In the genomic region with DNA sequence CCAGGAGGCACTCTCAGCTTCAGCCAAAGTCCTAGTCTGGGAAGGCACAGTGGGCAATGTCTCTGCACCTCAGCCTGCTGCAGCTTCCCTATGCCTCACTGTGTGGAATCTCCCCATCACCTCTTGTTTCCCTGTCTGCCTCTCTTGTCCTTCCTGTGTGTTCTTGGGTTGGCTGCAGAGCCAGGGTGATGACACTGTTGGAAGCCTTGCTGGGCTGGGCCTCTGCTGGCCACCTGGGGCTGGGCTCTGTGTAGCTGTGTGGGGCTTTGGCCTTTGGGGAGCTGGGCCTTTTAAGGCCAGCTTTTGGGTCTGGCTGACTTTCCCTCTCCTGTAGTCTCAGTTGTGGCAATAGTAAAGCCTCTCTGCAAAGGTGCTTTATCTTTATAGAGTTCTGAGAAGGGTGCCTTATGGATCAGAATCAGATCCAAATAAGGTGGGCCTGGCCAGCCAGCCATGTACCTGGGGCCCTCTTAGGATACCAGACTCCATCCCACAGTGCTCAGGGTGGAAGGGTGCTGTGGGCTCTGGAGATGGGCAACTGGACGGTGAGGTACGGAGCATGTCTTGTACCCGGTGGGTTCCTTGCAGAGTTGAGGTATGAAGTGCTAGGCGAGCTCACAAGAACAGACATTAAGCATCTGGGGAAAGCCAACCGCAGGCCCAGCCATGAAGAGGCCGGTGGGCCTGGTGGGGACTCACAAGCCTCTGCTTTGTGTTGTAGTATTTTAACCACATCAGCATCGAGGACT, we compare ENCODE assay signal across 1 cellular context.
TF ChIP-seq lines count a peak whose summit lies in the region.

No MANE protein-coding gene starts in this region.

TF ChIP-seq in K562, 482 proteins besides CTCF, POLR2A, EP300 and RAD21 (continued from another document and continues in another):
- TF ChIP-seq, protein P1, sequence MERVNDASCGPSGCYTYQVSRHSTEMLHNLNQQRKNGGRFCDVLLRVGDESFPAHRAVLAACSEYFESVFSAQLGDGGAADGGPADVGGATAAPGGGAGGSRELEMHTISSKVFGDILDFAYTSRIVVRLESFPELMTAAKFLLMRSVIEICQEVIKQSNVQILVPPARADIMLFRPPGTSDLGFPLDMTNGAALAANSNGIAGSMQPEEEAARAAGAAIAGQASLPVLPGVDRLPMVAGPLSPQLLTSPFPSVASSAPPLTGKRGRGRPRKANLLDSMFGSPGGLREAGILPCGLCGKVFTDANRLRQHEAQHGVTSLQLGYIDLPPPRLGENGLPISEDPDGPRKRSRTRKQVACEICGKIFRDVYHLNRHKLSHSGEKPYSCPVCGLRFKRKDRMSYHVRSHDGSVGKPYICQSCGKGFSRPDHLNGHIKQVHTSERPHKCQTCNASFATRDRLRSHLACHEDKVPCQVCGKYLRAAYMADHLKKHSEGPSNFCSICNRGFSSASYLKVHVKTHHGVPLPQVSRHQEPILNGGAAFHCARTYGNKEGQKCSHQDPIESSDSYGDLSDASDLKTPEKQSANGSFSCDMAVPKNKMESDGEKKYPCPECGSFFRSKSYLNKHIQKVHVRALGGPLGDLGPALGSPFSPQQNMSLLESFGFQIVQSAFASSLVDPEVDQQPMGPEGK (CRISPR knock-in tag; IDR thresholded peaks at IDR 0.05; ENCODE audit: borderline replicate concordance) = no peak
- TF ChIP-seq FOXA1 (IDR thresholded peaks at IDR 0.05; ENCODE audit: borderline replicate concordance) (no peak), ZNF239 (CRISPR knock-in tag; IDR thresholded peaks at IDR 0.05) (no peak), ELF4 (CRISPR knock-in tag; IDR thresholded peaks at IDR 0.05) (0 out of 2 replicates have a peak, but pooled peaks have one; percentile 9), ZC3H4 (CRISPR knock-in tag; IDR thresholded peaks at IDR 0.05; ENCODE audit: borderline replicate concordance) (no peak), ZNF699 (CRISPR knock-in tag; IDR thresholded peaks at IDR 0.05; ENCODE audit: insufficient replicate concordance) (no peak), NFIC (IDR thresholded peaks at IDR 0.05) (no peak), ZNF41 (CRISPR knock-in tag; conservative IDR thresholded peaks at IDR 0.05) (0 out of 2 replicates have a peak, but pooled peaks have one; percentile 20), DPF2 (IDR thresholded peaks at IDR 0.05) (no peak), ETV5 (CRISPR knock-in tag; IDR thresholded peaks at IDR 0.05; ENCODE audit: low read depth) (no peak), TAL1 (IDR thresholded peaks at IDR 0.05) (no peak), CCNT2 (IDR thresholded peaks at IDR 0.05; ENCODE audit: borderline replicate concordance, extremely low read depth, insufficient read length, low read depth, low read length) (no peak), KLF16 (IDR thresholded peaks at IDR 0.05) (no peak), MCM3 (IDR thresholded peaks at IDR 0.05) (no peak), PTRF (tag; IDR thresholded peaks at IDR 0.05) (no peak), PHB (CRISPR knock-in tag; IDR thresholded peaks at IDR 0.05) (no peak), FOXP1 (CRISPR knock-in tag; IDR thresholded peaks at IDR 0.05) (no peak), NFE2 (IDR thresholded peaks at IDR 0.05; ENCODE audit: low read depth) (no peak), ZNF589 (CRISPR knock-in tag; IDR thresholded peaks at IDR 0.05; ENCODE audit: low read depth) (no peak), CBX1 (IDR thresholded peaks at IDR 0.05; ENCODE audit: low read depth) (no peak), PPARD (CRISPR knock-in tag; IDR thresholded peaks at IDR 0.05) (no peak), SMAD4 (CRISPR knock-in tag; conservative IDR thresholded peaks at IDR 0.05) (no peak), SUPT5H (IDR thresholded peaks at IDR 0.05) (peak; percentile 52; the same call in 1 of the 2 replicates), ZNF175 (CRISPR knock-in tag; IDR thresholded peaks at IDR 0.05; ENCODE audit: low read depth) (no peak), POLR2H (tag; IDR thresholded peaks at IDR 0.05; ENCODE audit: low read depth) (no peak), NCOA2 (IDR thresholded peaks at IDR 0.05; ENCODE audit: partially characterized antibody in 2 of 2) (no peak), KHSRP (IDR thresholded peaks at IDR 0.05) (no peak), TOE1 (IDR thresholded peaks at IDR 0.05; ENCODE audit: borderline replicate concordance) (no peak), TOE1 (CRISPR knock-in tag; IDR thresholded peaks at IDR 0.05; ENCODE audit: borderline replicate concordance, low read depth) (no peak), NONO (IDR thresholded peaks at IDR 0.05; ENCODE audit: low read depth in 2 of 2, low read length in 1 of 2) (no peak), ATF7 (IDR thresholded peaks at IDR 0.05) (no peak), MEF2D (tag; conservative IDR thresholded peaks at IDR 0.05; ENCODE audit: low read depth) (no peak), NRF1 (conservative IDR thresholded peaks at IDR 0.05 in 1 of 2, IDR thresholded peaks at IDR 0.05 in 1 of 2) (no peak)
- TF ChIP-seq, protein P2, sequence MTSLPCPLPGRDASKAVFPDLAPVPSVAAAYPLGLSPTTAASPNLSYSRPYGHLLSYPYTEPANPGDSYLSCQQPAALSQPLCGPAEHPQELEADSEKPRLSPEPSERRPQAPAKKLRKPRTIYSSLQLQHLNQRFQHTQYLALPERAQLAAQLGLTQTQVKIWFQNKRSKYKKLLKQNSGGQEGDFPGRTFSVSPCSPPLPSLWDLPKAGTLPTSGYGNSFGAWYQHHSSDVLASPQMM (CRISPR knock-in tag; IDR thresholded peaks at IDR 0.05) = no peak
- TF ChIP-seq, protein P3, sequence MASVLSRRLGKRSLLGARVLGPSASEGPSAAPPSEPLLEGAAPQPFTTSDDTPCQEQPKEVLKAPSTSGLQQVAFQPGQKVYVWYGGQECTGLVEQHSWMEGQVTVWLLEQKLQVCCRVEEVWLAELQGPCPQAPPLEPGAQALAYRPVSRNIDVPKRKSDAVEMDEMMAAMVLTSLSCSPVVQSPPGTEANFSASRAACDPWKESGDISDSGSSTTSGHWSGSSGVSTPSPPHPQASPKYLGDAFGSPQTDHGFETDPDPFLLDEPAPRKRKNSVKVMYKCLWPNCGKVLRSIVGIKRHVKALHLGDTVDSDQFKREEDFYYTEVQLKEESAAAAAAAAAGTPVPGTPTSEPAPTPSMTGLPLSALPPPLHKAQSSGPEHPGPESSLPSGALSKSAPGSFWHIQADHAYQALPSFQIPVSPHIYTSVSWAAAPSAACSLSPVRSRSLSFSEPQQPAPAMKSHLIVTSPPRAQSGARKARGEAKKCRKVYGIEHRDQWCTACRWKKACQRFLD (CRISPR knock-in tag; IDR thresholded peaks at IDR 0.05) = no peak
- TF ChIP-seq, protein P4, sequence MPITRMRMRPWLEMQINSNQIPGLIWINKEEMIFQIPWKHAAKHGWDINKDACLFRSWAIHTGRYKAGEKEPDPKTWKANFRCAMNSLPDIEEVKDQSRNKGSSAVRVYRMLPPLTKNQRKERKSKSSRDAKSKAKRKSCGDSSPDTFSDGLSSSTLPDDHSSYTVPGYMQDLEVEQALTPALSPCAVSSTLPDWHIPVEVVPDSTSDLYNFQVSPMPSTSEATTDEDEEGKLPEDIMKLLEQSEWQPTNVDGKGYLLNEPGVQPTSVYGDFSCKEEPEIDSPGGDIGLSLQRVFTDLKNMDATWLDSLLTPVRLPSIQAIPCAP (CRISPR knock-in tag; IDR thresholded peaks at IDR 0.05; ENCODE audit: borderline replicate concordance) = no peak
- TF ChIP-seq, protein P5, sequence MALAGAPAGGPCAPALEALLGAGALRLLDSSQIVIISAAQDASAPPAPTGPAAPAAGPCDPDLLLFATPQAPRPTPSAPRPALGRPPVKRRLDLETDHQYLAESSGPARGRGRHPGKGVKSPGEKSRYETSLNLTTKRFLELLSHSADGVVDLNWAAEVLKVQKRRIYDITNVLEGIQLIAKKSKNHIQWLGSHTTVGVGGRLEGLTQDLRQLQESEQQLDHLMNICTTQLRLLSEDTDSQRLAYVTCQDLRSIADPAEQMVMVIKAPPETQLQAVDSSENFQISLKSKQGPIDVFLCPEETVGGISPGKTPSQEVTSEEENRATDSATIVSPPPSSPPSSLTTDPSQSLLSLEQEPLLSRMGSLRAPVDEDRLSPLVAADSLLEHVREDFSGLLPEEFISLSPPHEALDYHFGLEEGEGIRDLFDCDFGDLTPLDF (CRISPR knock-in tag; IDR thresholded peaks at IDR 0.05) = 0 out of 2 replicates have a peak, but pooled peaks have one; percentile 53
- TF ChIP-seq, protein P6, sequence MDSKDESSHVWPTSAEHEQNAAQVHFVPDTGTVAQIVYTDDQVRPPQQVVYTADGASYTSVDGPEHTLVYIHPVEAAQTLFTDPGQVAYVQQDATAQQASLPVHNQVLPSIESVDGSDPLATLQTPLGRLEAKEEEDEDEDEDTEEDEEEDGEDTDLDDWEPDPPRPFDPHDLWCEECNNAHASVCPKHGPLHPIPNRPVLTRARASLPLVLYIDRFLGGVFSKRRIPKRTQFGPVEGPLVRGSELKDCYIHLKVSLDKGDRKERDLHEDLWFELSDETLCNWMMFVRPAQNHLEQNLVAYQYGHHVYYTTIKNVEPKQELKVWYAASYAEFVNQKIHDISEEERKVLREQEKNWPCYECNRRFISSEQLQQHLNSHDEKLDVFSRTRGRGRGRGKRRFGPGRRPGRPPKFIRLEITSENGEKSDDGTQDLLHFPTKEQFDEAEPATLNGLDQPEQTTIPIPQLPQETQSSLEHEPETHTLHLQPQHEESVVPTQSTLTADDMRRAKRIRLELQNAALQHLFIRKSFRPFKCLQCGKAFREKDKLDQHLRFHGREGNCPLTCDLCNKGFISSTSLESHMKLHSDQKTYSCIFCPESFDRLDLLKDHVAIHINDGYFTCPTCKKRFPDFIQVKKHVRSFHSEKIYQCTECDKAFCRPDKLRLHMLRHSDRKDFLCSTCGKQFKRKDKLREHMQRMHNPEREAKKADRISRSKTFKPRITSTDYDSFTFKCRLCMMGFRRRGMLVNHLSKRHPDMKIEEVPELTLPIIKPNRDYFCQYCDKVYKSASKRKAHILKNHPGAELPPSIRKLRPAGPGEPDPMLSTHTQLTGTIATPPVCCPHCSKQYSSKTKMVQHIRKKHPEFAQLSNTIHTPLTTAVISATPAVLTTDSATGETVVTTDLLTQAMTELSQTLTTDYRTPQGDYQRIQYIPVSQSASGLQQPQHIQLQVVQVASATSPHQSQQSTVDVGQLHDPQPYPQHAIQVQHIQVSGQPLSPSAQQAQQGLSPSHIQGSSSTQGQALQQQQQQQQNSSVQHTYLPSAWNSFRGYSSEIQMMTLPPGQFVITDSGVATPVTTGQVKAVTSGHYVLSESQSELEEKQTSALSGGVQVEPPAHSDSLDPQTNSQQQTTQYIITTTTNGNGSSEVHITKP (IDR thresholded peaks at IDR 0.05; ENCODE audit: partially characterized antibody) = no peak
- TF ChIP-seq, protein P7, sequence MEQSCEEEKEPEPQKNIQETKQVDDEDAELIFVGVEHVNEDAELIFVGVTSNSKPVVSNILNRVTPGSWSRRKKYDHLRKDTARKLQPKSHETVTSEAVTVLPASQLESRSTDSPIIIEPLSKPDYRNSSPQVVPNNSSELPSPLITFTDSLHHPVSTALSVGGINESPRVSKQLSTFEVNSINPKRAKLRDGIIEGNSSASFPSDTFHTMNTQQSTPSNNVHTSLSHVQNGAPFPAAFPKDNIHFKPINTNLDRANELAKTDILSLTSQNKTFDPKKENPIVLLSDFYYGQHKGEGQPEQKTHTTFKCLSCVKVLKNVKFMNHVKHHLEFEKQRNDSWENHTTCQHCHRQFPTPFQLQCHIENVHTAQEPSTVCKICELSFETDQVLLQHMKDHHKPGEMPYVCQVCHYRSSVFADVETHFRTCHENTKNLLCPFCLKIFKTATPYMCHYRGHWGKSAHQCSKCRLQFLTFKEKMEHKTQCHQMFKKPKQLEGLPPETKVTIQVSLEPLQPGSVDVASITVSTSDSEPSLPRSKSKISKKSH (CRISPR knock-in tag; IDR thresholded peaks at IDR 0.05) = no peak
- TF ChIP-seq, protein P8, sequence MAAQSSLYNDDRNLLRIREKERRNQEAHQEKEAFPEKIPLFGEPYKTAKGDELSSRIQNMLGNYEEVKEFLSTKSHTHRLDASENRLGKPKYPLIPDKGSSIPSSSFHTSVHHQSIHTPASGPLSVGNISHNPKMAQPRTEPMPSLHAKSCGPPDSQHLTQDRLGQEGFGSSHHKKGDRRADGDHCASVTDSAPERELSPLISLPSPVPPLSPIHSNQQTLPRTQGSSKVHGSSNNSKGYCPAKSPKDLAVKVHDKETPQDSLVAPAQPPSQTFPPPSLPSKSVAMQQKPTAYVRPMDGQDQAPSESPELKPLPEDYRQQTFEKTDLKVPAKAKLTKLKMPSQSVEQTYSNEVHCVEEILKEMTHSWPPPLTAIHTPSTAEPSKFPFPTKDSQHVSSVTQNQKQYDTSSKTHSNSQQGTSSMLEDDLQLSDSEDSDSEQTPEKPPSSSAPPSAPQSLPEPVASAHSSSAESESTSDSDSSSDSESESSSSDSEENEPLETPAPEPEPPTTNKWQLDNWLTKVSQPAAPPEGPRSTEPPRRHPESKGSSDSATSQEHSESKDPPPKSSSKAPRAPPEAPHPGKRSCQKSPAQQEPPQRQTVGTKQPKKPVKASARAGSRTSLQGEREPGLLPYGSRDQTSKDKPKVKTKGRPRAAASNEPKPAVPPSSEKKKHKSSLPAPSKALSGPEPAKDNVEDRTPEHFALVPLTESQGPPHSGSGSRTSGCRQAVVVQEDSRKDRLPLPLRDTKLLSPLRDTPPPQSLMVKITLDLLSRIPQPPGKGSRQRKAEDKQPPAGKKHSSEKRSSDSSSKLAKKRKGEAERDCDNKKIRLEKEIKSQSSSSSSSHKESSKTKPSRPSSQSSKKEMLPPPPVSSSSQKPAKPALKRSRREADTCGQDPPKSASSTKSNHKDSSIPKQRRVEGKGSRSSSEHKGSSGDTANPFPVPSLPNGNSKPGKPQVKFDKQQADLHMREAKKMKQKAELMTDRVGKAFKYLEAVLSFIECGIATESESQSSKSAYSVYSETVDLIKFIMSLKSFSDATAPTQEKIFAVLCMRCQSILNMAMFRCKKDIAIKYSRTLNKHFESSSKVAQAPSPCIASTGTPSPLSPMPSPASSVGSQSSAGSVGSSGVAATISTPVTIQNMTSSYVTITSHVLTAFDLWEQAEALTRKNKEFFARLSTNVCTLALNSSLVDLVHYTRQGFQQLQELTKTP (IDR thresholded peaks at IDR 0.05; ENCODE audit: low read depth in 1 of 2, partially characterized antibody in 2 of 2) = no peak
- TF ChIP-seq, protein P9, sequence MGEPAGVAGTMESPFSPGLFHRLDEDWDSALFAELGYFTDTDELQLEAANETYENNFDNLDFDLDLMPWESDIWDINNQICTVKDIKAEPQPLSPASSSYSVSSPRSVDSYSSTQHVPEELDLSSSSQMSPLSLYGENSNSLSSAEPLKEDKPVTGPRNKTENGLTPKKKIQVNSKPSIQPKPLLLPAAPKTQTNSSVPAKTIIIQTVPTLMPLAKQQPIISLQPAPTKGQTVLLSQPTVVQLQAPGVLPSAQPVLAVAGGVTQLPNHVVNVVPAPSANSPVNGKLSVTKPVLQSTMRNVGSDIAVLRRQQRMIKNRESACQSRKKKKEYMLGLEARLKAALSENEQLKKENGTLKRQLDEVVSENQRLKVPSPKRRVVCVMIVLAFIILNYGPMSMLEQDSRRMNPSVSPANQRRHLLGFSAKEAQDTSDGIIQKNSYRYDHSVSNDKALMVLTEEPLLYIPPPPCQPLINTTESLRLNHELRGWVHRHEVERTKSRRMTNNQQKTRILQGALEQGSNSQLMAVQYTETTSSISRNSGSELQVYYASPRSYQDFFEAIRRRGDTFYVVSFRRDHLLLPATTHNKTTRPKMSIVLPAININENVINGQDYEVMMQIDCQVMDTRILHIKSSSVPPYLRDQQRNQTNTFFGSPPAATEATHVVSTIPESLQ (CRISPR knock-in tag; IDR thresholded peaks at IDR 0.05) = no peak
- TF ChIP-seq, protein P10, sequence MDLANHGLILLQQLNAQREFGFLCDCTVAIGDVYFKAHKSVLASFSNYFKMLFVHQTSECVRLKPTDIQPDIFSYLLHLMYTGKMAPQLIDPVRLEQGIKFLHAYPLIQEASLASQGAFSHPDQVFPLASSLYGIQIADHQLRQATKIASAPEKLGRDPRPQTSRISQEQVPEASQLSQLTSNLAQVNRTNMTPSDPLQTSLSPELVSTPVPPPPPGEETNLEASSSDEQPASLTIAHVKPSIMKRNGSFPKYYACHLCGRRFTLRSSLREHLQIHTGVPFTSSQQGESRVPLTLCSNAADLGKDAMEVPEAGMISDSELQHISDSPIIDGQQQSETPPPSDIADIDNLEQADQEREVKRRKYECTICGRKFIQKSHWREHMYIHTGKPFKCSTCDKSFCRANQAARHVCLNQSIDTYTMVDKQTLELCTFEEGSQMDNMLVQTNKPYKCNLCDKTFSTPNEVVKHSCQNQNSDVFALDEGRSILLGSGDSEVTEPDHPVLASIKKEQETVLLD (IDR thresholded peaks at IDR 0.05) = no peak
